In genomic region chr19:18919086-18919894, GRCh38 we compare ENCODE assay signal across 8 cellular contexts. TPM values are rescaled to one million over a fixed set of nuclear protein-coding genes. Genes with fewer than 3 reads are reported as not detected.
DNase-seq lines count a peak whose midpoint lies in the region; ATAC-seq, FAIRE-seq and TF ChIP-seq lines count a peak whose summit lies in the region.

COPE (minus strand) TSS chr19:18919387; CDS start chr19:18919348, 39 bp downstream.
DDX49 (plus strand) TSS chr19:18919715; CDS start chr19:18919742, 27 bp downstream.

- peak within 1 kb of the TSS; percentile 98 for H3K4me2 ChIP-seq in keratinocyte (ENCODE audit: control insufficient read depth, extremely low read depth, insufficient read depth, low read depth, low read length)

- H3K36me3 ChIP-seq in keratinocyte (ENCODE audit: control insufficient read depth in 2 of 2, extremely low read depth in 1 of 2, insufficient read depth in 2 of 2, low read length in 2 of 2) = peaks cover 12 to 24% of the 10 kb centered on the region in 2 experiments

- peak; percentile 93 for FAIRE-seq in keratinocyte (lab: Jason Lieb, UNC)

- H3K4me1 ChIP-seq in keratinocyte (ENCODE audit: control insufficient read depth, extremely low read depth, insufficient read depth, low read length) = peaks cover 11% of the 10 kb centered on the region

- no peaks in the 10 kb centered on the region for H3K9me1 ChIP-seq in keratinocyte (ENCODE audit: control insufficient read depth, extremely low read depth, insufficient read depth, low read length)

- peak within 1 kb of the TSS; percentile 96 for H3K27ac ChIP-seq in keratinocyte (ENCODE audit: control insufficient read depth, insufficient read depth, low read length)

- H3K4me3 ChIP-seq in AG10803 (ENCODE audit: low read length) (peak within 1 kb of the TSS; percentile 98), keratinocyte (ENCODE audit: control insufficient read depth in 2 of 3, extremely low read depth in 1 of 3, insufficient read depth in 2 of 3, low read depth in 1 of 3, low read length in 3 of 3) (peak within 1 kb of the TSS; percentile 93 to 97 (median 93))

- dilution Hi-C loops in keratinocyte (cut with MboI; ENCODE audit: extremely low pct_ligation_motif_present, low sequenced_read_pairs) = no loop called here

- H4K20me1 ChIP-seq in keratinocyte (ENCODE audit: control insufficient read depth, extremely low read depth, insufficient read depth, low read length) = peaks cover 1% of the 10 kb centered on the region

- DNase-seq in AG10803 (ENCODE audit: low read depth) (peak; percentile 100), NCI-H510A (lab: John Stamatoyannopoulos, UW) (peak; percentile 99), cerebellum (ENCODE audit: low spot score) (peak; percentile 100), keratinocyte (ENCODE audit: low read depth, low spot score) (peak; percentile 97)
- peak; percentile 96 for DNase-seq in activated CD4-positive, alpha-beta T cell treated with anti-CD3 and anti-CD28 coated beads for 1 hour
- peak; percentile 90 to 94 for DNase-seq in stimulated activated CD4-positive, alpha-beta T cell treated with anti-CD3 and anti-CD28 coated beads, Interleukin-15, amount 100 ng/mL, for 1 hour (ENCODE audit: low read depth in 1 of 2, low spot score in 1 of 2)

- peak within 1 kb of the TSS; percentile 99 for H3K9ac ChIP-seq in keratinocyte (ENCODE audit: control insufficient read depth, extremely low read depth, insufficient read depth, low read length)

- H3K9me3 ChIP-seq in keratinocyte (ENCODE audit: control insufficient read depth, low read depth, low read length) = no peaks in the 10 kb centered on the region

- H3K27me3 ChIP-seq in keratinocyte (ENCODE audit: control insufficient read depth, extremely low read depth, insufficient read depth, low read length) = no peaks in the 10 kb centered on the region

- peak within 1 kb of the TSS; percentile 85 for H2AFZ ChIP-seq in keratinocyte (ENCODE audit: control insufficient read depth, low read length)

- peaks cover 56% of the 10 kb centered on the region for H3K79me2 ChIP-seq in keratinocyte (ENCODE audit: control insufficient read depth, insufficient read depth, low read length)

- TF ChIP-seq CTCF in AG10803 (conservative IDR thresholded peaks at IDR 0.05; ENCODE audit: low read length) (no peak; the same call in 1 of the 2 replicates), keratinocyte (optimal IDR thresholded peaks at IDR 0.05 in 1 of 3, IDR thresholded peaks at IDR 0.05 in 1 of 3, conservative IDR thresholded peaks at IDR 0.05 in 1 of 3; ENCODE audit: extremely low read depth in 1 of 3, insufficient read depth in 2 of 3, low read length in 3 of 3) (no peak)

- peak; percentile 78 for ATAC-seq in GM19043 (IDR thresholded peaks at IDR 0.05; ENCODE audit: low read depth, unreplicated experiment)
- peak; percentile 92 for ATAC-seq in HG03378 (IDR thresholded peaks at IDR 0.05; ENCODE audit: unreplicated experiment)

RNA-seq across cellular contexts. Expression of gene COPE, which starts in this region (rescaled TPM):
- total RNA-seq in cerebellum = 58.3 TPM
- polyA plus RNA-seq in keratinocyte = 109 to 198 TPM (median 137 TPM) in 3 replicates
- 51.6 TPM for polyA plus RNA-seq in keratinocyte (2011; ENCODE audit: low read depth)
- 94.7 and 217 TPM in 2 replicates for polyA plus RNA-seq in keratinocyte (2011; cell fraction: cytosol; rRNA removed)
- polyA plus RNA-seq in keratinocyte (2011; cell fraction: nucleus; rRNA removed) = 78.8 and 124 TPM in 2 replicates
- polyA plus RNA-seq in keratinocyte (2012; ENCODE audit: low replicate concordance) = 125 and 165 TPM in 2 replicates
- polyA minus RNA-seq in keratinocyte = 83.4 to 139 TPM (median 121 TPM) in 3 replicates
- 235 TPM for polyA minus RNA-seq in keratinocyte (2011; cell fraction: cytosol; rRNA and poly(A)+ RNA removed)
- 62.3 and 70.8 TPM in 2 replicates for polyA minus RNA-seq in keratinocyte (2011; cell fraction: nucleus; rRNA and poly(A)+ RNA removed)

RNA-seq across cellular contexts. Expression of gene DDX49, which starts in this region (rescaled TPM):
- 32.2 TPM for total RNA-seq in cerebellum
- polyA plus RNA-seq in keratinocyte = 33.1 to 59.4 TPM (median 39.2 TPM) in 3 replicates
- polyA plus RNA-seq in keratinocyte (2011; ENCODE audit: low read depth) = 26.9 TPM
- 25.1 and 41.3 TPM in 2 replicates for polyA plus RNA-seq in keratinocyte (2011; cell fraction: cytosol; rRNA removed)
- 33.1 and 34.0 TPM in 2 replicates for polyA plus RNA-seq in keratinocyte (2011; cell fraction: nucleus; rRNA removed)
- polyA plus RNA-seq in keratinocyte (2012; ENCODE audit: low replicate concordance) = 24.3 and 30.8 TPM in 2 replicates
- polyA minus RNA-seq in keratinocyte = 36.4 to 162 TPM (median 53.6 TPM) in 3 replicates
- 66.4 TPM for polyA minus RNA-seq in keratinocyte (2011; cell fraction: cytosol; rRNA and poly(A)+ RNA removed)
- polyA minus RNA-seq in keratinocyte (2011; cell fraction: nucleus; rRNA and poly(A)+ RNA removed) = 15.8 and 16.9 TPM in 2 replicates

Comparison
In these comparisons a context has a peak if more than half of its experiments do, and no peak if none do; other contexts are left out.
1. Peak in every context shown above with its lines: DNase-seq, ATAC-seq, H3K4me3 ChIP-seq and H3K27ac ChIP-seq.